In the genomic region with DNA sequence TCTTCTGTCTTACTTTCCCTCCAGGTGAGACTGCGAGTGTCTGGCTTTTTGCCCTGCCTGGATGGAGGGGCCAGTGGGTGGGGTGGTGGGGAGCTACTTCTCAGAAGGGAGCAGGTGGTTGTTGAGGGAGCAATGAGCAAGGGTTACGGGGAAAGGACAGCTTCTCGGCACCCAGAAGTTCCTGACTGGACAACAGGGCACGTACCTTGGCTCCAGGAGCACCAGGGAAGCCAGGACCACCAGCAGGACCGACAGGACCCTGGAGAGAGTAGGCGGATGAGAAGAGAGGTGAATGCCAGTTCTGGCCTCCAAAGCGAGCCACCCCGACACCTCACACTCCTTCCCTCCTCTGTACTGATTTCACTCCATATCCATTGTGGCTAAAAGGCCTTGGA, we compare ENCODE assay signal across 18 cellular contexts. TPM values are rescaled to one million over a fixed set of nuclear protein-coding genes. Genes with fewer than 3 reads are reported as not detected.
DNase-seq lines count a peak whose midpoint lies in the region; ATAC-seq and TF ChIP-seq lines count a peak whose summit lies in the region.
"Had no signal": no experiment of that assay in that cellular context is flagged by ENCODE, and none has a peak within 500 bp of the region (broad histone marks: within the 10 kb centered on the region; RNA-seq: fewer than 3 reads in every experiment).

No MANE protein-coding gene starts in this region.

- H3K4me3 Mint-ChIP-seq in stimulated activated naive CD8-positive, alpha-beta T cell treated with anti-CD3 and anti-CD28 coated beads, Interleukin-15, Interleukin-2, amounts not matched to agents 100 ng/mL and 50 ng/mL, for 24 hours: no peak overlapping the region
- peak overlapping the region; percentile 73 for H3K4me3 Mint-ChIP-seq in endothelial cell (ENCODE audit: unreplicated experiment)
- no peak overlapping the region for H3K4me3 Mint-ChIP-seq in GM23338
- H3K4me3 Mint-ChIP-seq: CD14-positive monocyte had no signal

- peaks cover 6% of the 10 kb centered on the region for H3K79me1 ChIP-seq in neuronal stem cell (ENCODE audit: low read depth, low read length)

- H4K8ac ChIP-seq in neuronal stem cell (ENCODE audit: low read depth, low read length): no peak overlapping the region

- no peak overlapping the region for H2BK12ac ChIP-seq in neuronal stem cell (ENCODE audit: low read length)

- H3K4me3 ChIP-seq in neuronal stem cell (ENCODE audit: low read length in 2 of 2) (no peak overlapping the region), GM23338 (no peak overlapping the region)
- H3K4me3 ChIP-seq: A549, GM23248, Peyer's patch had no signal

- no peak overlapping the region for H2AK5ac ChIP-seq in neuronal stem cell (ENCODE audit: low read depth, low read length)

- H3F3A ChIP-seq in GM23338 (replicated peaks; ENCODE audit: low read depth): no peaks in the 10 kb centered on the region

- peaks cover 84 to 96% of the 10 kb centered on the region in 2 donors for H3K36me3 ChIP-seq in neuronal stem cell (replicated peaks in 1 of 2; ENCODE audit: control insufficient read depth in 2 of 2, insufficient read depth in 2 of 2, low read length in 2 of 2)
- no peaks in the 10 kb centered on the region for H3K36me3 ChIP-seq in GM23338 (ENCODE audit: insufficient read depth)
- H3K36me3 ChIP-seq: Peyer's patch had no signal

- TF ChIP-seq CTCF in endothelial cell (IDR thresholded peaks at IDR 0.05; ENCODE audit: unreplicated experiment): no peak
- TF ChIP-seq CTCF in GM23338 (conservative IDR thresholded peaks at IDR 0.05; ENCODE audit: low read depth in 2 of 2): no peak

- H4K91ac ChIP-seq in neuronal stem cell (ENCODE audit: low read depth, low read length, poor library complexity): no peak overlapping the region

- H3K27me3 Mint-ChIP-seq in stimulated activated naive CD8-positive, alpha-beta T cell treated with anti-CD3 and anti-CD28 coated beads, Interleukin-15, Interleukin-2, amounts not matched to agents 100 ng/mL and 50 ng/mL, for 24 hours: peaks cover 14% of the 10 kb centered on the region
- H3K27me3 Mint-ChIP-seq in endothelial cell (ENCODE audit: unreplicated experiment) (peaks cover 21% of the 10 kb centered on the region), GM23338 (ENCODE audit: insufficient read depth, low read depth, poor library complexity) (peaks cover 41% of the 10 kb centered on the region)

- peak overlapping the region; percentile 17 for H3K18ac ChIP-seq in neuronal stem cell (ENCODE audit: low read length)

- H3K4ac ChIP-seq in neuronal stem cell (ENCODE audit: low read length): no peak overlapping the region

- ATAC-seq in stimulated activated naive CD8-positive, alpha-beta T cell treated with anti-CD3 and anti-CD28 coated beads, Interleukin-15, Interleukin-2, amounts not matched to agents 100 U/mL and 50 U/mL, for 24 hours: no peak
- ATAC-seq in HG02973 (IDR thresholded peaks at IDR 0.05; ENCODE audit: unreplicated experiment) (no peak), GM23338 (no peak)
- ATAC-seq: A549, Right ventricle myocardium inferior had no signal

- no peak overlapping the region for H3K9ac ChIP-seq in neuronal stem cell (ENCODE audit: low read depth, low read length, poor library complexity)
- H3K9ac ChIP-seq: GM23248 had no signal

- DNase-seq in stimulated activated naive CD8-positive, alpha-beta T cell treated with anti-CD3 and anti-CD28 coated beads, Interleukin-15, Interleukin-2, amounts not matched to agents 100 U/mL and 50 U/mL, for 24 hours: no peak
- DNase-seq in endothelial cell (ENCODE audit: low spot score): no peak
- DNase-seq in neuronal stem cell (ENCODE audit: low spot score): no peak
- DNase-seq in GM23338 (ENCODE audit: low spot score): no peak
- no peak for DNase-seq in NCI-H446 treated with DMSO at 0.1 percent for 48 hours (lab: John Stamatoyannopoulos, UW)
- no peak for DNase-seq in DMS 273 (lab: John Stamatoyannopoulos, UW; ENCODE audit: unreplicated experiment)
- DNase-seq: GF-D8, KBM-7, MV-4-11, NCI-H2029, NCI-H510A treated with DMSO at 0.1 percent for 48 hours had no signal

- H4K20me1 ChIP-seq in GM23338 (replicated peaks; ENCODE audit: insufficient read depth): no peaks in the 10 kb centered on the region; the same call in 1 of the 2 replicates

- H3K36me3 Mint-ChIP-seq in stimulated activated naive CD8-positive, alpha-beta T cell treated with anti-CD3 and anti-CD28 coated beads, Interleukin-15, Interleukin-2, amounts not matched to agents 100 ng/mL and 50 ng/mL, for 24 hours (ENCODE audit: low read depth): no peaks in the 10 kb centered on the region
- H3K36me3 Mint-ChIP-seq in endothelial cell (ENCODE audit: low read depth, unreplicated experiment) (no peaks in the 10 kb centered on the region), GM23338 (ENCODE audit: low read depth) (no peaks in the 10 kb centered on the region; the same call in 2 of the 3 replicates)
- H3K36me3 Mint-ChIP-seq: CD14-positive monocyte had no signal

- H2BK5ac ChIP-seq in neuronal stem cell (ENCODE audit: low read length): no peak overlapping the region

- H3K4me1 ChIP-seq in neuronal stem cell (ENCODE audit: control insufficient read depth in 2 of 2, insufficient read depth in 1 of 2, low read depth in 1 of 2, low read length in 2 of 2): peaks cover 18 to 44% of the 10 kb centered on the region in 2 donors
- peaks cover 4% of the 10 kb centered on the region; the same call in 1 of the 2 replicates for H3K4me1 ChIP-seq in GM23338 (ENCODE audit: insufficient read depth)
- H3K4me1 ChIP-seq: A549 had no signal

- H3K4me1 Mint-ChIP-seq in stimulated activated naive CD8-positive, alpha-beta T cell treated with anti-CD3 and anti-CD28 coated beads, Interleukin-15, Interleukin-2, amounts not matched to agents 100 ng/mL and 50 ng/mL, for 24 hours (ENCODE audit: low read depth): peaks cover 24% of the 10 kb centered on the region
- H3K4me1 Mint-ChIP-seq in endothelial cell (ENCODE audit: unreplicated experiment) (peaks cover 13% of the 10 kb centered on the region), GM23338 (peaks cover 15% of the 10 kb centered on the region)

- H3K4me2 ChIP-seq in neuronal stem cell (ENCODE audit: insufficient read depth, low read length, poor library complexity, severe bottlenecking) (peak overlapping the region; percentile 30), GM23338 (no peak overlapping the region)
- H3K4me2 ChIP-seq: A549 had no signal

- H3K79me2 ChIP-seq in GM23338 (replicated peaks; ENCODE audit: insufficient read depth): no peaks in the 10 kb centered on the region

- H3K9me3 Mint-ChIP-seq in stimulated activated naive CD8-positive, alpha-beta T cell treated with anti-CD3 and anti-CD28 coated beads, Interleukin-15, Interleukin-2, amounts not matched to agents 100 ng/mL and 50 ng/mL, for 24 hours: no peaks in the 10 kb centered on the region
- H3K9me3 Mint-ChIP-seq in endothelial cell (ENCODE audit: unreplicated experiment): no peaks in the 10 kb centered on the region
- no peaks in the 10 kb centered on the region for H3K9me3 Mint-ChIP-seq in GM23338
- H3K9me3 Mint-ChIP-seq: CD14-positive monocyte had no signal

- H3K9me2 ChIP-seq in GM23338 (ENCODE audit: insufficient read depth): no peaks in the 10 kb centered on the region

- no peak overlapping the region for H2BK120ac ChIP-seq in neuronal stem cell (ENCODE audit: low read depth, low read length)

- H2AFZ ChIP-seq in neuronal stem cell (ENCODE audit: low read length) (no peak overlapping the region), GM23338 (no peak overlapping the region)
- H2AFZ ChIP-seq: GM23248 had no signal

- no peaks in the 10 kb centered on the region for H3K9me3 ChIP-seq in neuronal stem cell (replicated peaks in 1 of 2; ENCODE audit: control insufficient read depth in 2 of 2, insufficient read depth in 1 of 2, low read depth in 1 of 2, low read length in 2 of 2)
- H3K9me3 ChIP-seq: A549, Peyer's patch had no signal

- no peak overlapping the region for H2BK15ac ChIP-seq in neuronal stem cell (ENCODE audit: low read length)

- H3K27me3 ChIP-seq in neuronal stem cell (ENCODE audit: control insufficient read depth in 3 of 3, insufficient read depth in 3 of 3, low read depth in 1 of 3, low read length in 3 of 3) (no peaks in the 10 kb centered on the region), GM23338 (ENCODE audit: insufficient read depth) (0 out of 2 replicates have a peak, but pooled peaks cover 4% of the 10 kb centered on the region)
- H3K27me3 ChIP-seq: Peyer's patch had no signal

- no peak overlapping the region for H3K23ac ChIP-seq in neuronal stem cell (ENCODE audit: low read depth, low read length, poor library complexity)

- WGBS in neuronal stem cell (ENCODE audit: extremely low coverage in 2 of 2, insufficient read length in 2 of 2, insufficient replicate concordance in 1 of 2), 2 donors: no CpG with 5 or more reads among the region's 8 CpGs

- H3K27ac Mint-ChIP-seq in stimulated activated naive CD8-positive, alpha-beta T cell treated with anti-CD3 and anti-CD28 coated beads, Interleukin-15, Interleukin-2, amounts not matched to agents 100 ng/mL and 50 ng/mL, for 24 hours: peak overlapping the region; percentile 34
- H3K27ac Mint-ChIP-seq in endothelial cell (ENCODE audit: unreplicated experiment) (no peak overlapping the region), GM23338 (no peak overlapping the region)

- H3K27ac ChIP-seq in neuronal stem cell (replicated peaks; ENCODE audit: low read length) (peak overlapping the region; percentile 68), GM23338 (ENCODE audit: low read depth) (no peak overlapping the region)
- H3K27ac ChIP-seq: A549, GM23248, Peyer's patch had no signal

- no peak overlapping the region for H3K14ac ChIP-seq in neuronal stem cell (ENCODE audit: low read length)

RNA-seq across cellular contexts. Expression of a gene that starts 15.3 kb away (rescaled TPM):
- total RNA-seq in endothelial cell (ENCODE audit: unreplicated experiment): 1.9 TPM
- polyA plus RNA-seq in neuronal stem cell (2013, experiment 1 of 2): 481 TPM
- 461 TPM for polyA plus RNA-seq in neuronal stem cell (2013, experiment 2 of 2)
- 24.6 and 31.8 TPM in 2 replicates for total RNA-seq in GM23338 (2014; rRNA removed; shearing (Covaris generic))
- polyA plus RNA-seq in GM23338 (2016; fragmentation: Nextera tagmentation; extraction: Ambion mirVana): 5.9 and 7.0 TPM in 2 replicates
- total RNA-seq: GM23248, Right ventricle myocardium inferior had no signal
- polyA plus RNA-seq: CD14-positive monocyte, GM23248 had no signal

RNA-seq across cellular contexts. Expression of a gene that starts 25.6 kb away (rescaled TPM):
- 41.0 TPM for total RNA-seq in endothelial cell (ENCODE audit: unreplicated experiment)
- 71.6 TPM for polyA plus RNA-seq in neuronal stem cell (2013, experiment 1 of 2)
- 70.1 TPM for polyA plus RNA-seq in neuronal stem cell (2013, experiment 2 of 2)
- 53.4 and 83.7 TPM in 2 replicates for total RNA-seq in GM23338 (2014; rRNA removed; shearing (Covaris generic))
- 37.3 and 43.5 TPM in 2 replicates for polyA plus RNA-seq in GM23338 (2016; fragmentation: Nextera tagmentation; extraction: Ambion mirVana)
